In genomic region chr14:23379331-23380196, GRCh38 we compare ENCODE assay signal across 8 cellular contexts. TPM values are rescaled to one million over a fixed set of nuclear protein-coding genes. Genes with fewer than 3 reads are reported as not detected.
DNase-seq lines count a peak whose midpoint lies in the region; ATAC-seq, FAIRE-seq and TF ChIP-seq lines count a peak whose summit lies in the region.

No MANE protein-coding gene starts in this region.

- in situ Hi-C loops in HAP-1 (cut with MboI; ENCODE audit: low sequenced_read_pairs), result no loop called here

- no peak overlapping the region for H3K27ac ChIP-seq in pancreas
- H3K27ac ChIP-seq in upper lobe of left lung, result no peak overlapping the region

- WGBS in pancreas, 2 donors, result 22 to 26% methylated on average over 13 of the region's 13 CpGs
- WGBS in upper lobe of left lung, 2 donors, result 34 to 39% methylated on average over 8 to 13 of the region's 13 CpGs

- H3K36me3 ChIP-seq in BE2C (no peaks in the 10 kb centered on the region), HAP-1 (replicated peaks) (no peaks in the 10 kb centered on the region), pancreas (no peaks in the 10 kb centered on the region), upper lobe of left lung (no peaks in the 10 kb centered on the region)

- DNase-seq in BE2C, result peak; percentile 70
- peak; percentile 8 to 72 for DNase-seq in HAP-1 (ENCODE audit: low spot score in 2 of 2)
- DNase-seq in NCI-H82 treated with DMSO at 0.1 percent for 48 hours (lab: John Stamatoyannopoulos, UW; ENCODE audit: unreplicated experiment), result peak; percentile 84
- DNase-seq in activated T-cell treated with anti-CD3 and anti-CD28 coated beads for 48 hours (ENCODE audit: low read depth), result peak; percentile 56
- peak; percentile 28 for DNase-seq in fibroblast of mammary gland (ENCODE audit: low read depth)
- DNase-seq in pancreas, result peak; percentile 83 to 96 (median 92)
- peak; percentile 71 to 88 for DNase-seq in upper lobe of left lung

- peak; percentile 94 for TF ChIP-seq CTCF in BE2C (IDR thresholded peaks at IDR 0.05; ENCODE audit: low read depth, low read length)
- peak; percentile 87 for TF ChIP-seq CTCF in fibroblast of mammary gland (conservative IDR thresholded peaks at IDR 0.05; ENCODE audit: control insufficient read depth, insufficient read depth, low read depth, low read length)
- peak; percentile 86 to 94 (median 92) for TF ChIP-seq CTCF in pancreas (IDR thresholded peaks at IDR 0.05)
- TF ChIP-seq CTCF in upper lobe of left lung (IDR thresholded peaks at IDR 0.05), result peak; percentile 78 to 93 (median 86)

- H3K27me3 ChIP-seq in BE2C (no peaks in the 10 kb centered on the region; the same call in 1 of the 2 replicates), HAP-1 (ENCODE audit: low read depth) (peaks cover 13% of the 10 kb centered on the region; the same call in 1 of the 2 replicates), pancreas (no peaks in the 10 kb centered on the region), upper lobe of left lung (no peaks in the 10 kb centered on the region)

- FAIRE-seq in pancreas (lab: Jason Lieb, UNC), result no peak

- intact Hi-C loops in pancreas (cut with DNase I), result loop anchor here in 2 of 3 donors (5.0 kb wide), 2 partner anchors 52 to 112 kb away; no protein-coding TSS in a partner anchor

- H3K4me3 ChIP-seq in BE2C (ENCODE audit: low read depth, low read length) (no peak overlapping the region), HAP-1 (no peak overlapping the region), fibroblast of mammary gland (ENCODE audit: control insufficient read depth, low read depth, low read length) (no peak overlapping the region), pancreas (no peak overlapping the region), upper lobe of left lung (no peak overlapping the region)

- TF ChIP-seq POLR2A in upper lobe of left lung (IDR thresholded peaks at IDR 0.05), result no peak

- H3K9me3 ChIP-seq in BE2C, result no peaks in the 10 kb centered on the region
- no peaks in the 10 kb centered on the region for H3K9me3 ChIP-seq in HAP-1
- no peaks in the 10 kb centered on the region for H3K9me3 ChIP-seq in pancreas
- no peaks in the 10 kb centered on the region for H3K9me3 ChIP-seq in upper lobe of left lung

- no peak for TF ChIP-seq EP300 in upper lobe of left lung (IDR thresholded peaks at IDR 0.05)

- H3K4me1 ChIP-seq in BE2C (no peaks in the 10 kb centered on the region), HAP-1 (no peaks in the 10 kb centered on the region), pancreas (peaks cover 0 to 3% (median 0%) of the 10 kb centered on the region in 3 donors), upper lobe of left lung (peaks cover 0 to 5% (median 0%) of the 10 kb centered on the region in 4 donors)

- ATAC-seq in pancreas (peak; percentile 88 to 100 (median 98)), upper lobe of left lung (ENCODE audit: low FRiP score in 2 of 2) (peak; percentile 80 to 87), GM21515 (IDR thresholded peaks at IDR 0.05; ENCODE audit: unreplicated experiment) (no peak)

RNA-seq across cellular contexts. Expression of gene CMTM5, which starts 2.7 kb away (rescaled TPM):
- not detected for polyA plus RNA-seq in BE2C (2012; ENCODE audit: insufficient read depth, insufficient read length, low read depth)
- under 1 TPM in 1 of 6 donors, not detected in 5; 0.25 TPM for total RNA-seq in pancreas
- polyA plus RNA-seq in pancreas, result under 1 TPM; 0.16 to 0.53 TPM
- 1 to 10 TPM in 3 of 6 donors, under 1 TPM in 1, not detected in 2; 0.47 to 3.1 (median 2.3) TPM for total RNA-seq in upper lobe of left lung

RNA-seq across cellular contexts. Expression of gene IL25, which starts 7.0 kb away (rescaled TPM):
- polyA plus RNA-seq in BE2C (2012; ENCODE audit: insufficient read depth, insufficient read length, low read depth), result not detected
- total RNA-seq in pancreas (not detected), upper lobe of left lung (not detected)
- not detected for polyA plus RNA-seq in pancreas

RNA-seq across cellular contexts. Expression of gene EFS, which starts 14.6 kb away (rescaled TPM):
- not detected for polyA plus RNA-seq in BE2C (2012; ENCODE audit: insufficient read depth, insufficient read length, low read depth)
- 1 to 10 TPM in 2 of 6 donors, under 1 TPM in 4; 0.23 to 2.2 (median 0.71) TPM for total RNA-seq in pancreas
- 1 to 10 TPM; 1.7 to 3.0 TPM for polyA plus RNA-seq in pancreas
- 10 to 100 TPM in 3 of 6 donors, 1 to 10 TPM in 3; 4.1 to 18.9 (median 9.3) TPM for total RNA-seq in upper lobe of left lung

RNA-seq across cellular contexts. Expression of gene SLC22A17, which starts 26.9 kb away (rescaled TPM):
- 38.5 TPM for polyA plus RNA-seq in BE2C (2012; ENCODE audit: insufficient read depth, insufficient read length, low read depth)
- total RNA-seq in pancreas, result 10 to 100 TPM in 4 of 6 donors, 1 to 10 TPM in 2; 6.4 to 19.6 (median 10.3) TPM
- 10 to 100 TPM; 29.9 to 90.7 TPM for polyA plus RNA-seq in pancreas
- total RNA-seq in upper lobe of left lung, result 10 to 100 TPM in 4 of 6 donors, 1 to 10 TPM in 2; 5.8 to 16.8 (median 12.4) TPM

RNA-seq across cellular contexts. Expression of gene MYH6, which starts 28.5 kb away (rescaled TPM):
- polyA plus RNA-seq in BE2C (2012; ENCODE audit: insufficient read depth, insufficient read length, low read depth), result not detected
- total RNA-seq in pancreas (under 1 TPM in 4 of 6 donors, not detected in 2; 0.03 to 0.16 (median 0.05) TPM), upper lobe of left lung (not detected)
- under 1 TPM; 0.56 to 0.72 TPM for polyA plus RNA-seq in pancreas

Comparison
In these comparisons a context has a peak if more than half of its experiments do, and no peak if none do; other contexts are left out.
1. DNase-seq: peak in every context shown above with its lines; median percentile 92 in pancreas; 84 in NCI-H82 treated with DMSO at 0.1 percent for 48 hours; 80 in upper lobe of left lung; 70 in BE2C; 56 in activated T-cell treated with anti-CD3 and anti-CD28 coated beads for 48 hours; 40 in HAP-1; 28 in fibroblast of mammary gland.